In the genomic region with DNA sequence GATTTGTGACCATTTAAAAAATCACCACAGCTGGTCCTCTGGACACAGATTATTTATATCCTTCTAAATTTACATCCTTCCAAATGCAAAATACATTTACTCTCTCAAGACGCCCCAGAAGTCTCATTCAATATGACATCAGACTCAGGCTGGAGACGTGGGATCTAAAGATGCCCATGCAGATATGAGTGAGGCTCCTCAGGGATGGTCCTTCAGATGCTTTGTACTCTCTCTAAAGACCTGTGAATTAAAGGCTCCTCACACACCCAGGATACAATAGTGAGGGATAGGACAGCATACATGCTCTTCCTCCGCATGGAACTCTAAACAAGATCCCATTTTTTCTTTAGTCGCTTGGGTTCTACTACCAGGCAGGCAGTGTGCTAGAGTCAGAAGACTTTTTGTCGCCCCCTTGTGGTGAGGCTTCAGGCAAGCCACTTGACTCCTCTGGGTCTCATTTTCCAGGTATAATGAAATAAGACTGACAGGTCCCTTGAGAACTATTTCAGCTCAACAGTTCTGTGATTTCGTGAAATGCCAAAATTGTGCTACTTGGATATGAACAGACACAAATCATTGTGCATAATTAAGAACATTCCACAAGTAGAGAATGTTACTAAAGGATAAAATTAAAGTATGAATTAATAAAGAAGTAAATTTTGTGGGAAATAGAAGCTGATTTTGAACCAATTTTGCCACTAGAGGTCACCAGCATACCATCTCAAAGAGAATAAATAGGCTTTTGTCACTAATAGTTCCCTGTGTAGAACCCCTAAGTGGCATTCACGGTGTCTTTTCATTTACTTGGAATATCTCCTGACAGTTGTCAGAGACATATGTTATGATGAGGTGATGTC, we compare ENCODE assay signal across 1 cellular context.
TF ChIP-seq lines count a peak whose summit lies in the region.

No MANE protein-coding gene starts in this region.

TF ChIP-seq in IMR-90, 13 proteins besides CTCF, POLR2A, EP300 and RAD21:
- TF ChIP-seq MXI1 (IDR thresholded peaks at IDR 0.05; ENCODE audit: borderline replicate concordance, low read depth, low read length) (no peak), SMC3 (IDR thresholded peaks at IDR 0.05; ENCODE audit: low read depth, low read length) (peak; percentile 69)
